ENCODE assay signal across 9 cellular contexts in genomic region chr7:12389089-12389700, GRCh38. TPM values are rescaled to one million over a fixed set of nuclear protein-coding genes. Genes with fewer than 3 reads are reported as not detected.
DNase-seq lines count a peak whose midpoint lies in the region; ATAC-seq and TF ChIP-seq lines count a peak whose summit lies in the region.
"Had no signal": no experiment of that assay in that cellular context is flagged by ENCODE, and none has a peak within 500 bp of the region (broad histone marks: within the 10 kb centered on the region; RNA-seq: fewer than 3 reads in every experiment).

No MANE protein-coding gene starts in this region.

- DNase-seq in CMK (ENCODE audit: low read depth): peak; percentile 29
- DNase-seq in NCI-H1436 treated with DMSO at 0.1 percent for 48 hours (lab: John Stamatoyannopoulos, UW): peak; percentile 49
- peak; percentile 72 for DNase-seq in SW480 (ENCODE audit: low spot score)
- DNase-seq in dedifferentiated amniotic fluid mesenchymal stem cell (ENCODE audit: extremely low spot score): peak; percentile 68
- DNase-seq in mucosa of descending colon: peak in 1 of 3 donors; percentile 56
- no peak for DNase-seq in ovary
- DNase-seq: activated T-cell treated with anti-CD3 and anti-CD28 coated beads, Interleukin-2, amount 50 U/mL, for 4 hours had no signal

- no peaks in the 10 kb centered on the region for H3K4me1 ChIP-seq in mucosa of descending colon (ENCODE audit: low read depth)
- H3K4me1 ChIP-seq in ovary (ENCODE audit: insufficient read depth): no peaks in the 10 kb centered on the region

- 95 to 96% (median 95%) methylated on average over 1 of the region's 1 CpG for WGBS in ovary, 3 donors

- H3K9me3 ChIP-seq in mucosa of descending colon (no peaks in the 10 kb centered on the region), ovary (no peaks in the 10 kb centered on the region)

- intact Hi-C loops in mucosa of descending colon (cut with DNase I, micrococcal nuclease) (no loop called here), ovary (cut with DNase I) (no loop called here)

- ATAC-seq in GM18861 (IDR thresholded peaks at IDR 0.05; ENCODE audit: unreplicated experiment): peak; percentile 97
- peak; percentile 95 for ATAC-seq in HG02970 (IDR thresholded peaks at IDR 0.05; ENCODE audit: low FRiP score, unreplicated experiment)
- ATAC-seq in mucosa of descending colon: peak; percentile 73

- no peak for TF ChIP-seq EP300 in ovary (IDR thresholded peaks at IDR 0.05)

- TF ChIP-seq POLR2A in ovary (IDR thresholded peaks at IDR 0.05): no peak

- H3K36me3 ChIP-seq in mucosa of descending colon (ENCODE audit: low read depth) (no peaks in the 10 kb centered on the region), ovary (no peaks in the 10 kb centered on the region)

- no peak for TF ChIP-seq CTCF in mucosa of descending colon (IDR thresholded peaks at IDR 0.05)
- no peak for TF ChIP-seq CTCF in ovary (IDR thresholded peaks at IDR 0.05)

- no peaks in the 10 kb centered on the region for H3K27me3 ChIP-seq in ovary

- no peak overlapping the region for H3K4me3 ChIP-seq in mucosa of descending colon
- H3K4me3 ChIP-seq in ovary: no peak overlapping the region

- H3K27ac ChIP-seq in ovary: no peak overlapping the region

RNA-seq across cellular contexts. Expression of gene VWDE, which starts 14.5 kb away (rescaled TPM):
- total RNA-seq in mucosa of descending colon (1 to 10 TPM; 1.3 to 1.8 (median 1.4) TPM), ovary (1 to 10 TPM in 1 of 7 donors, under 1 TPM in 5, not detected in 1; 0.25 to 2.6 (median 0.67) TPM)
- polyA plus RNA-seq in ovary: under 1 TPM; 0.08 to 0.19 TPM

Comparison
In these comparisons a context has a peak if more than half of its experiments do, and no peak if none do; other contexts are left out.
1. DNase-seq: peak in CMK (single experiment), NCI-H1436 treated with DMSO at 0.1 percent for 48 hours (single experiment), SW480 (single experiment) and dedifferentiated amniotic fluid mesenchymal stem cell (single experiment); none in ovary (0 of 5).
2. Peak in every context shown above with its lines, with median percentiles within 50 percentile points of each other: ATAC-seq.